In genomic region chr3:124878561-124879394, GRCh38 we compare ENCODE assay signal across 1 cellular context.
TF ChIP-seq lines count a peak whose summit lies in the region.

No MANE protein-coding gene starts in this region.

TF ChIP-seq in A549, 52 proteins besides CTCF, POLR2A, EP300 and RAD21 (continued from another document):
- TF ChIP-seq ESRRA (IDR thresholded peaks at IDR 0.05; ENCODE audit: borderline replicate concordance, low read length): no peak; the same call in 1 of the 2 replicates
- peak; percentile 100 for TF ChIP-seq JUNB (IDR thresholded peaks at IDR 0.05)
- TF ChIP-seq ATOH8 (CRISPR knock-in tag; IDR thresholded peaks at IDR 0.05; ENCODE audit: low read depth): peak; percentile 69; the same call in 1 of the 2 replicates
- TF ChIP-seq JUN (IDR thresholded peaks at IDR 0.05): peak; percentile 99
- peak; percentile 52; the same call in 1 of the 2 replicates for TF ChIP-seq FOSB (CRISPR knock-in tag; IDR thresholded peaks at IDR 0.05)
- no peak for TF ChIP-seq RFX5 (IDR thresholded peaks at IDR 0.05)
- TF ChIP-seq HES2 (IDR thresholded peaks at IDR 0.05): peak; percentile 68; the same call in 1 of the 2 replicates
- TF ChIP-seq REST (IDR thresholded peaks at IDR 0.05): no peak
- 0 out of 2 replicates have a peak, but pooled peaks have one; percentile 21 for TF ChIP-seq EHF (CRISPR knock-in tag; IDR thresholded peaks at IDR 0.05)
- TF ChIP-seq TFCP2L1 (CRISPR knock-in tag; IDR thresholded peaks at IDR 0.05): 0 out of 2 replicates have a peak, but pooled peaks have one; percentile 70
- no peak for TF ChIP-seq MYC (IDR thresholded peaks at IDR 0.05; ENCODE audit: borderline replicate concordance, low read length)
- peak; percentile 95 for TF ChIP-seq FOSL2 (IDR thresholded peaks at IDR 0.05)
- peak; percentile 97 for TF ChIP-seq FOSL2 (CRISPR knock-in tag; IDR thresholded peaks at IDR 0.05)
- peak; percentile 82; the same call in 1 of the 2 replicates for TF ChIP-seq HOXB5 (CRISPR knock-in tag; IDR thresholded peaks at IDR 0.05)
- peak; percentile 79; the same call in 1 of the 2 replicates for TF ChIP-seq HOXB13 (CRISPR knock-in tag; IDR thresholded peaks at IDR 0.05; ENCODE audit: low read depth)
